ENCODE assay signal across 9 cellular contexts in genomic region chr1:27109103-27109822, GRCh38. TPM values are rescaled to one million over a fixed set of nuclear protein-coding genes. Genes with fewer than 3 reads are reported as not detected.
A peak's percentile ranks its signal among the peaks of the same experiment; 100 is the strongest.
DNase-seq lines count a peak whose midpoint lies in the region; ATAC-seq and TF ChIP-seq lines count a peak whose summit lies in the region.
"Had no signal": no experiment of that assay in that cellular context is flagged by ENCODE, and none has a peak within 500 bp of the region (broad histone marks: within the 10 kb centered on the region; RNA-seq: fewer than 3 reads in every experiment).

No MANE protein-coding gene starts in this region.

- H3K36me3 Mint-ChIP-seq in activated naive CD4-positive, alpha-beta T cell treated with anti-CD3 and anti-CD28 coated beads, Interleukin-2, amount 50 U/mL, for 72 hours: peaks cover 11 to 15% of the 10 kb centered on the region in 2 donors
- H3K36me3 Mint-ChIP-seq in osteocyte (ENCODE audit: unreplicated experiment): peaks cover 8% of the 10 kb centered on the region

- no peak overlapping the region for H3K4me3 Mint-ChIP-seq in osteocyte (ENCODE audit: unreplicated experiment)

- no peaks in the 10 kb centered on the region for H3K9me3 Mint-ChIP-seq in activated naive CD4-positive, alpha-beta T cell treated with anti-CD3 and anti-CD28 coated beads, Interleukin-2, amount 50 U/mL, for 72 hours
- H3K9me3 Mint-ChIP-seq in osteocyte (ENCODE audit: unreplicated experiment): no peaks in the 10 kb centered on the region

- no peak for ATAC-seq in activated naive CD4-positive, alpha-beta T cell treated with anti-CD3 and anti-CD28 coated beads, Interleukin-2, amount 50 U/mL, for 72 hours
- no peak for ATAC-seq in HG02981 (IDR thresholded peaks at IDR 0.05; ENCODE audit: unreplicated experiment)

- H3K27ac Mint-ChIP-seq in activated naive CD4-positive, alpha-beta T cell treated with anti-CD3 and anti-CD28 coated beads, Interleukin-2, amount 50 U/mL, for 72 hours: peak overlapping the region; percentile 26 to 90
- H3K27ac Mint-ChIP-seq in osteocyte (ENCODE audit: unreplicated experiment): peak overlapping the region; percentile 56

- TF ChIP-seq CTCF in osteocyte (IDR thresholded peaks at IDR 0.05): peak; percentile 15

- H3K4me1 Mint-ChIP-seq in osteocyte (ENCODE audit: unreplicated experiment): peaks cover 20% of the 10 kb centered on the region

- no peaks in the 10 kb centered on the region for H3K27me3 Mint-ChIP-seq in osteocyte (ENCODE audit: unreplicated experiment)

- DNase-seq in NCI-H2196 (lab: John Stamatoyannopoulos, UW; ENCODE audit: unreplicated experiment) (peak; percentile 14), NCI-H2196 treated with DMSO at 0.1 percent for 48 hours (lab: John Stamatoyannopoulos, UW; ENCODE audit: unreplicated experiment) (no peak), HuH-7.5 (ENCODE audit: low spot score) (peak; percentile 47), osteocyte (ENCODE audit: extremely low spot score, unreplicated experiment) (no peak), NCI-H1436 (lab: John Stamatoyannopoulos, UW) (no peak), NCI-H1092 (lab: John Stamatoyannopoulos, UW) (no peak)
- no peak for DNase-seq in activated naive CD4-positive, alpha-beta T cell treated with anti-CD3 and anti-CD28 coated beads, Interleukin-2, amount 50 U/mL, for 72 hours (ENCODE audit: low spot score in 2 of 2)
- DNase-seq: C1 segment of cervical spinal cord had no signal

RNA-seq across cellular contexts. Expression of gene SLC9A1, which starts 45.7 kb away (rescaled TPM):
- total RNA-seq in activated naive CD4-positive, alpha-beta T cell treated with anti-CD3 and anti-CD28 coated beads, Interleukin-2, amount 50 U/mL, for 72 hours: 10 to 100 TPM; 16.2 to 18.8 TPM
- 32.5 and 34.2 TPM in 2 replicates for total RNA-seq in osteocyte

Comparison
In these comparisons a context has a peak if more than half of its experiments do, and no peak if none do; other contexts are left out.
1. DNase-seq: peak in NCI-H2196 (single experiment) and HuH-7.5 (single experiment); none in NCI-H2196 treated with DMSO at 0.1 percent for 48 hours (single experiment), activated naive CD4-positive, alpha-beta T cell treated with anti-CD3 and anti-CD28 coated beads, Interleukin-2, amount 50 U/mL, for 72 hours (0 of 2), osteocyte (single experiment), NCI-H1436 (single experiment) and NCI-H1092 (single experiment).